ENCODE assay signal across 13 cellular contexts in the genomic region with DNA sequence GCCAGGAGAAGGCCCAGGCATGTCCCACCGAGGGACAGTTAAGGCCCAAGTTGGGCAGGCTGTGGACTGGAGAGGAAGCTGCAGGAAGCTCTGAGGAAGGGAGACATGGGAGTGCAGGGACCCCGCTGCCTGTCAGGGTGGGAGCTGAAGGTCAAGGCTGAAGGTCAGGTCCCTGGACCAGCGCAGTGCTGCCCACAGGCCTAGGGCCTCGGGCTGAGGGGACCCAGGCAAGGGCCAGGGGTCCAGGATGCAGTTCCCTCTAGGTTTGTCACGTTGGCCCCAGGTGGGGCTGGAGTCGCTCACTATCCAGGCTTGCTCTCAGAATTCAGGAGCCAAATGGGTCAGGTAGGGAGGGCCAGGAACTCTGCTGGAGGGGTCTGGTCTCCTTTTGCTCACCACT.
A peak's percentile ranks its signal among the peaks of the same experiment; 100 is the strongest.
DNase-seq lines count a peak whose midpoint lies in the region; ATAC-seq and TF ChIP-seq lines count a peak whose summit lies in the region.
"Had no signal": no experiment of that assay in that cellular context is flagged by ENCODE, and none has a peak within 500 bp of the region (broad histone marks: within the 10 kb centered on the region; RNA-seq: fewer than 3 reads in every experiment).

No MANE protein-coding gene starts in this region.

- H3K4me1 ChIP-seq in right cardiac atrium (ENCODE audit: control insufficient read depth, insufficient read depth, low read length), result peaks cover 7% of the 10 kb centered on the region
- peaks cover 0 to 61% (median 35%) of the 10 kb centered on the region in 12 donors for H3K4me1 ChIP-seq in heart left ventricle
- peaks cover 0 to 65% (median 59%) of the 10 kb centered on the region in 4 donors for H3K4me1 ChIP-seq in sigmoid colon
- H3K4me1 ChIP-seq in vagina, result peaks cover 68% of the 10 kb centered on the region

- intact Hi-C loops in right cardiac atrium (cut with DNase I), result no loop called here
- intact Hi-C loops in heart left ventricle (cut with DNase I), result loop anchor here in 1 of 10 donors (5.0 kb wide), 1 partner anchor 33 kb away; no protein-coding TSS in a partner anchor
- intact Hi-C loops in sigmoid colon (cut with DNase I), result loop anchor here (5.0 kb wide), 1 partner anchor 42 kb away; no protein-coding TSS in a partner anchor
- intact Hi-C loops in vagina (cut with DNase I), result no loop called here

- no peak for ATAC-seq in right cardiac atrium
- no peak for ATAC-seq in heart left ventricle
- no peak for ATAC-seq in HG02759 (IDR thresholded peaks at IDR 0.05; ENCODE audit: unreplicated experiment)
- no peak for ATAC-seq in HG02571 (IDR thresholded peaks at IDR 0.05; ENCODE audit: unreplicated experiment)
- ATAC-seq: naive thymus-derived CD4-positive, alpha-beta T cell had no signal

- no peak overlapping the region for H3K4me3 ChIP-seq in right cardiac atrium (ENCODE audit: low read length)
- no peak overlapping the region for H3K4me3 ChIP-seq in heart left ventricle
- H3K4me3 ChIP-seq in sigmoid colon, result no peak overlapping the region
- H3K4me3 ChIP-seq in vagina, result no peak overlapping the region

- TF ChIP-seq CTCF in heart left ventricle (IDR thresholded peaks at IDR 0.05) (no peak), sigmoid colon (IDR thresholded peaks at IDR 0.05) (no peak), vagina (IDR thresholded peaks at IDR 0.05) (no peak)

- H3K27me3 ChIP-seq in right cardiac atrium (ENCODE audit: control insufficient read depth, insufficient read depth) (no peaks in the 10 kb centered on the region), heart left ventricle (no peaks in the 10 kb centered on the region), sigmoid colon (no peaks in the 10 kb centered on the region), vagina (no peaks in the 10 kb centered on the region)

- H3K9me3 ChIP-seq in right cardiac atrium (ENCODE audit: control insufficient read depth, low read length) (no peaks in the 10 kb centered on the region), heart left ventricle (no peaks in the 10 kb centered on the region), sigmoid colon (no peaks in the 10 kb centered on the region), vagina (no peaks in the 10 kb centered on the region)

- TF ChIP-seq POLR2A in heart left ventricle (IDR thresholded peaks at IDR 0.05) (no peak), sigmoid colon (IDR thresholded peaks at IDR 0.05) (no peak), vagina (IDR thresholded peaks at IDR 0.05) (no peak)

- H3K36me3 ChIP-seq in heart left ventricle (peaks cover 0 to 28% (median 0%) of the 10 kb centered on the region in 9 donors), sigmoid colon (peaks cover 0 to 15% (median 8%) of the 10 kb centered on the region in 4 donors), vagina (no peaks in the 10 kb centered on the region)

- no peak for TF ChIP-seq EP300 in sigmoid colon (IDR thresholded peaks at IDR 0.05)

- H3K27ac ChIP-seq in right cardiac atrium (ENCODE audit: low read length) (peak overlapping the region; percentile 22), heart left ventricle (peak overlapping the region in 6 of 12 donors; percentile 6 to 80 (median 38)), epithelial cell of prostate (peak overlapping the region; percentile 82), sigmoid colon (peak overlapping the region; percentile 59 to 92 (median 85)), vagina (peak overlapping the region; percentile 95)

- DNase-seq in right cardiac atrium (peak in 1 of 3 donors; percentile 43), heart left ventricle (no peak), epithelial cell of prostate (ENCODE audit: low read depth, low spot score) (no peak), sigmoid colon (no peak), vagina (ENCODE audit: extremely low spot score in 2 of 2) (no peak), D341Med (ENCODE audit: low spot score) (no peak)
- DNase-seq: activated CD8-positive, alpha-beta memory T cell treated with anti-CD3 and anti-CD28 coated beads, Interleukin-2, amount 50 U/mL, for 48 hours; dermis blood vessel endothelial cell; naive thymus-derived CD4-positive, alpha-beta T cell; NCI-H2171 treated with DMSO at 0.1 percent for 48 hours; substantia nigra had no signal

- 69% methylated on average over 6 of the region's 6 CpGs for WGBS in right cardiac atrium
- WGBS in heart left ventricle, 4 donors, result 75 to 83% (median 77%) methylated on average over 5 to 6 of the region's 6 CpGs
- WGBS in sigmoid colon, 2 donors, result 87 to 91% methylated on average over 6 of the region's 6 CpGs
